10 cellular contexts compared by ENCODE assay signal in genomic region chr5:175246242-175246891, GRCh38.
DNase-seq lines count a peak whose midpoint lies in the region; ATAC-seq and TF ChIP-seq lines count a peak whose summit lies in the region.
"Had no signal": no experiment of that assay in that cellular context is flagged by ENCODE, and none has a peak within 500 bp of the region (broad histone marks: within the 10 kb centered on the region; RNA-seq: fewer than 3 reads in every experiment).

No MANE protein-coding gene starts in this region.

- H3K27me3 Mint-ChIP-seq in natural killer cell treated with Interleukin-12 subunit alpha and Interleukin-12 subunit beta and Interleukin-15 and Interleukin-18, amount 100 ng/mL, for 72 hours: peaks cover 16 to 49% of the 10 kb centered on the region in 2 donors
- H3K27me3 Mint-ChIP-seq in natural killer cell (ENCODE audit: low read depth in 2 of 2) (peaks cover 0 to 13% of the 10 kb centered on the region in 2 donors), endothelial cell (ENCODE audit: unreplicated experiment) (peaks cover 4% of the 10 kb centered on the region)
- peaks cover 58% of the 10 kb centered on the region for H3K27me3 Mint-ChIP-seq in activated T-cell treated with anti-CD3 and anti-CD28 coated beads, Interleukin-2, amount 50 U/mL, for 72 hours (ENCODE audit: low read depth)

- DNase-seq in natural killer cell treated with Interleukin-12 subunit alpha and Interleukin-12 subunit beta and Interleukin-15 and Interleukin-18, amount 100 ng/mL, for 72 hours (ENCODE audit: low spot score): no peak
- DNase-seq in natural killer cell (no peak), islet precursor cell (peak; percentile 96), ureter (ENCODE audit: low spot score) (peak; percentile 48), amniotic stem cell (lab: John Stamatoyannopoulos, UW) (no peak), endothelial cell (ENCODE audit: low spot score) (no peak), NAMALWA (ENCODE audit: low spot score) (no peak)
- peak; percentile 26 to 51 for DNase-seq in activated T-cell treated with anti-CD3 and anti-CD28 coated beads, Interleukin-2, amount 50 U/mL, for 72 hours
- DNase-seq: effector memory CD8-positive, alpha-beta T cell had no signal

- H3K4me3 Mint-ChIP-seq in natural killer cell treated with Interleukin-12 subunit alpha and Interleukin-12 subunit beta and Interleukin-15 and Interleukin-18, amount 100 ng/mL, for 72 hours: peak overlapping the region; percentile 3
- H3K4me3 Mint-ChIP-seq in natural killer cell: no peak overlapping the region
- peak overlapping the region in 1 of 2 donors; percentile 19 for H3K4me3 Mint-ChIP-seq in activated T-cell treated with anti-CD3 and anti-CD28 coated beads, Interleukin-2, amount 50 U/mL, for 72 hours
- H3K4me3 Mint-ChIP-seq in endothelial cell (ENCODE audit: unreplicated experiment): no peak overlapping the region
- H3K4me3 Mint-ChIP-seq: effector memory CD8-positive, alpha-beta T cell; T-helper 1 cell treated with Interleukin-12 subunit alpha and Interleukin-12 subunit beta and Interleukin-4 antibody, amounts not matched to agents 30 μg/mL and 1 μg/mL, for 36 hours had no signal

- no peak overlapping the region for H3K27ac Mint-ChIP-seq in natural killer cell treated with Interleukin-12 subunit alpha and Interleukin-12 subunit beta and Interleukin-15 and Interleukin-18, amount 100 ng/mL, for 72 hours
- H3K27ac Mint-ChIP-seq in natural killer cell (no peak overlapping the region), endothelial cell (ENCODE audit: unreplicated experiment) (no peak overlapping the region)
- H3K27ac Mint-ChIP-seq in activated T-cell treated with anti-CD3 and anti-CD28 coated beads, Interleukin-2, amount 50 U/mL, for 72 hours: no peak overlapping the region
- H3K27ac Mint-ChIP-seq: effector memory CD8-positive, alpha-beta T cell; T-helper 1 cell treated with Interleukin-12 subunit alpha and Interleukin-12 subunit beta and Interleukin-4 antibody, amounts not matched to agents 30 μg/mL and 1 μg/mL, for 36 hours had no signal

- H3K36me3 Mint-ChIP-seq in natural killer cell treated with Interleukin-12 subunit alpha and Interleukin-12 subunit beta and Interleukin-15 and Interleukin-18, amount 100 ng/mL, for 72 hours: no peaks in the 10 kb centered on the region
- H3K36me3 Mint-ChIP-seq in natural killer cell (no peaks in the 10 kb centered on the region), endothelial cell (ENCODE audit: low read depth, unreplicated experiment) (no peaks in the 10 kb centered on the region)
- no peaks in the 10 kb centered on the region for H3K36me3 Mint-ChIP-seq in activated T-cell treated with anti-CD3 and anti-CD28 coated beads, Interleukin-2, amount 50 U/mL, for 72 hours (ENCODE audit: insufficient read depth in 2 of 2)

- no peaks in the 10 kb centered on the region for H3K4me1 Mint-ChIP-seq in natural killer cell treated with Interleukin-12 subunit alpha and Interleukin-12 subunit beta and Interleukin-15 and Interleukin-18, amount 100 ng/mL, for 72 hours (ENCODE audit: low read depth in 2 of 2)
- H3K4me1 Mint-ChIP-seq in natural killer cell: no peaks in the 10 kb centered on the region
- peaks cover 17% of the 10 kb centered on the region for H3K4me1 Mint-ChIP-seq in activated T-cell treated with anti-CD3 and anti-CD28 coated beads, Interleukin-2, amount 50 U/mL, for 72 hours (ENCODE audit: low read depth)
- peaks cover 6% of the 10 kb centered on the region for H3K4me1 Mint-ChIP-seq in endothelial cell (ENCODE audit: unreplicated experiment)

- intact Hi-C loops in natural killer cell (cut with micrococcal nuclease): no loop called here

- TF ChIP-seq CTCF in natural killer cell (IDR thresholded peaks at IDR 0.05) (no peak), endothelial cell (IDR thresholded peaks at IDR 0.05; ENCODE audit: unreplicated experiment) (no peak)

- H3K9me3 Mint-ChIP-seq in natural killer cell treated with Interleukin-12 subunit alpha and Interleukin-12 subunit beta and Interleukin-15 and Interleukin-18, amount 100 ng/mL, for 72 hours: no peaks in the 10 kb centered on the region
- H3K9me3 Mint-ChIP-seq in natural killer cell (peaks cover 0 to 2% of the 10 kb centered on the region in 2 donors), endothelial cell (ENCODE audit: unreplicated experiment) (no peaks in the 10 kb centered on the region)
- peaks cover 0 to 2% of the 10 kb centered on the region in 2 donors for H3K9me3 Mint-ChIP-seq in activated T-cell treated with anti-CD3 and anti-CD28 coated beads, Interleukin-2, amount 50 U/mL, for 72 hours
- H3K9me3 Mint-ChIP-seq: T-helper 1 cell treated with Interleukin-12 subunit alpha and Interleukin-12 subunit beta and Interleukin-4 antibody, amounts not matched to agents 30 μg/mL and 1 μg/mL, for 36 hours had no signal

- peak in 1 of 2 donors; percentile 69 for ATAC-seq in natural killer cell treated with Interleukin-12 subunit alpha and Interleukin-12 subunit beta and Interleukin-15 and Interleukin-18, amount 100 ng/mL, for 72 hours
- no peak for ATAC-seq in natural killer cell
- ATAC-seq in activated T-cell treated with anti-CD3 and anti-CD28 coated beads, Interleukin-2, amount 50 U/mL, for 72 hours (replicated peaks in 1 of 2): peak; percentile 86 to 89
- ATAC-seq: effector memory CD8-positive, alpha-beta T cell had no signal

Comparison
In these comparisons a context has a peak if more than half of its experiments do, and no peak if none do; other contexts are left out.
1. ATAC-seq: peak in activated T-cell treated with anti-CD3 and anti-CD28 coated beads, Interleukin-2, amount 50 U/mL, for 72 hours (2 of 2); none in natural killer cell (0 of 3).
2. DNase-seq: peak in activated T-cell treated with anti-CD3 and anti-CD28 coated beads, Interleukin-2, amount 50 U/mL, for 72 hours (2 of 2), islet precursor cell (single experiment) and ureter (single experiment); none in natural killer cell treated with Interleukin-12 subunit alpha and Interleukin-12 subunit beta and Interleukin-15 and Interleukin-18, amount 100 ng/mL, for 72 hours (single experiment), natural killer cell (single experiment), amniotic stem cell (single experiment), endothelial cell (single experiment) and NAMALWA (single experiment).